In the genomic region with DNA sequence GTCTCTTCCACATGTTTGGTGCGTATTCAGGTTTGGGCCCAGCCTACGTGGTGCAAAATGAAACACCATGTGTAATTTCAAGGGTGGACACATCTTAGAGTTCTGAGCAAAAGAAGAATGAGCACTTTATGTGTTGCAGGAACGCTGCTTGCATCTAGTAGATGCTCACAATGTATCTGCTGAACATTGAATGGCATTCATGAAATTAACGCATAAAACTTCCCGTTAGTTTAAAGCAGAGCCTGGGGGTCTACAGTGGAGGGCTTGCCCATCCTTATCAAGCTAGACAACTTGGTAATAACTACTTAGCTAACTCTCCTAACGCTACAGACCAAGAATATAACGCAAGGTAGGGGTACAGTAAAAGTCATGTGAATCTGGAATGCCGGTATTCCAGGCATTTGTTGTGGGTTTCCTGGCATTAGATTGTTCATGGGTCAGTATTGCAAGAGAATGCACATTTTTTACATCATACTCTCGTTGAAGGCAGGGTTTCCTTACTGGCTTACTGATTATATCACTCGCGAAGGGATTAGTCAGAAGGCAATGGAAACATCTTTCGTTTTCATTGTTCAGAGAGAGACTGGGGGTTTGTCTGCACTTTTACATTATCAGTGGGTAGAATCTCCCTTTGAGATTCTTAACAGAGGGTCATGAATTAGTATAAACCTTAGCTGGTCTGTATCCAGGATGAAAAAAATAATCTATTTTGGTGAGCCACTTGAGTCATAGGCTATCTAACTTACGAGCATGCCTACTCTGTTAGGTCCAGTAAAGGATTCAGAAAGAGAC, we compare ENCODE assay signal across 12 cellular contexts.
DNase-seq lines count a peak whose midpoint lies in the region; ATAC-seq, FAIRE-seq and TF ChIP-seq lines count a peak whose summit lies in the region.
"Had no signal": no experiment of that assay in that cellular context is flagged by ENCODE, and none has a peak within 500 bp of the region (broad histone marks: within the 10 kb centered on the region; RNA-seq: fewer than 3 reads in every experiment).

No MANE protein-coding gene starts in this region.

- H3K4me1 Mint-ChIP-seq in MCF 10A (ENCODE audit: insufficient read depth, unreplicated experiment), result peaks cover 26% of the 10 kb centered on the region
- H3K4me1 Mint-ChIP-seq in stimulated activated effector memory CD8-positive, alpha-beta T cell treated with anti-CD3 and anti-CD28 coated beads, Interleukin-12 subunit alpha, Interleukin-12 subunit beta, amount 100 ng/mL, for 72 hours, result peaks cover 36% of the 10 kb centered on the region

- TF ChIP-seq CTCF in MCF 10A (IDR thresholded peaks at IDR 0.05; ENCODE audit: unreplicated experiment) (no peak), breast epithelium (IDR thresholded peaks at IDR 0.05) (no peak), foreskin keratinocyte (conservative IDR thresholded peaks at IDR 0.05) (no peak)

- H3K4me1 ChIP-seq in breast epithelium (no peaks in the 10 kb centered on the region), foreskin keratinocyte (no peaks in the 10 kb centered on the region)

- H3K27ac Mint-ChIP-seq in MCF 10A (ENCODE audit: low read depth, unreplicated experiment), result peak overlapping the region; percentile 25
- H3K27ac Mint-ChIP-seq in stimulated activated effector memory CD8-positive, alpha-beta T cell treated with anti-CD3 and anti-CD28 coated beads, Interleukin-12 subunit alpha, Interleukin-12 subunit beta, amount 100 ng/mL, for 72 hours, result peak overlapping the region; percentile 87
- H3K27ac Mint-ChIP-seq: CD8-positive, alpha-beta T cell had no signal

- no peaks in the 10 kb centered on the region for H3K9me3 ChIP-seq in breast epithelium

- intact Hi-C loops in MCF 10A (cut with micrococcal nuclease) (loop anchor here (5.0 kb wide), 1 partner anchor 105 kb away; no protein-coding TSS in a partner anchor), breast epithelium (cut with DNase I; ENCODE audit: low total_unique reads) (no loop called here)

- CTCF ChIA-PET in MCF 10A (lab: Yijun Ruan, JAX), result no interaction called here

- peak; percentile 51 for FAIRE-seq in TTC549 (lab: Jason Lieb, UNC)

- no peaks in the 10 kb centered on the region for H3K36me3 Mint-ChIP-seq in MCF 10A (ENCODE audit: insufficient read depth, unreplicated experiment)
- H3K36me3 Mint-ChIP-seq in stimulated activated effector memory CD8-positive, alpha-beta T cell treated with anti-CD3 and anti-CD28 coated beads, Interleukin-12 subunit alpha, Interleukin-12 subunit beta, amount 100 ng/mL, for 72 hours, result no peaks in the 10 kb centered on the region
- H3K36me3 Mint-ChIP-seq: CD8-positive, alpha-beta T cell had no signal

- no peak overlapping the region for H3K4me3 ChIP-seq in breast epithelium

- H3K9me3 Mint-ChIP-seq in MCF 10A (ENCODE audit: unreplicated experiment), result no peaks in the 10 kb centered on the region
- H3K9me3 Mint-ChIP-seq in stimulated activated effector memory CD8-positive, alpha-beta T cell treated with anti-CD3 and anti-CD28 coated beads, Interleukin-12 subunit alpha, Interleukin-12 subunit beta, amount 100 ng/mL, for 72 hours, result no peaks in the 10 kb centered on the region
- H3K9me3 Mint-ChIP-seq: CD8-positive, alpha-beta T cell had no signal

- no peaks in the 10 kb centered on the region for H3K27me3 Mint-ChIP-seq in MCF 10A (ENCODE audit: insufficient read depth, unreplicated experiment)

- no peaks in the 10 kb centered on the region for H3K36me3 ChIP-seq in breast epithelium

- ATAC-seq in foreskin keratinocyte, result no peak
- ATAC-seq in stimulated activated effector memory CD8-positive, alpha-beta T cell treated with anti-CD3 and anti-CD28 coated beads, Interleukin-12 subunit alpha, Interleukin-12 subunit beta, amount 100 ng/mL, for 72 hours, result peak; percentile 94
- ATAC-seq in HG03571 (IDR thresholded peaks at IDR 0.05; ENCODE audit: unreplicated experiment), result no peak
- ATAC-seq: CD8-positive, alpha-beta T cell had no signal

- no TSS peak for BruUV-seq in MCF 10A (replicated peaks; lab: Mats Ljungman, UMichigan)

- peak overlapping the region; percentile 55 for H3K4me3 Mint-ChIP-seq in MCF 10A (ENCODE audit: unreplicated experiment)
- H3K4me3 Mint-ChIP-seq in stimulated activated effector memory CD8-positive, alpha-beta T cell treated with anti-CD3 and anti-CD28 coated beads, Interleukin-12 subunit alpha, Interleukin-12 subunit beta, amount 100 ng/mL, for 72 hours, result peak overlapping the region; percentile 26
- H3K4me3 Mint-ChIP-seq: CD8-positive, alpha-beta T cell had no signal

- peak; percentile 91 for DNase-seq in MCF 10A (ENCODE audit: unreplicated experiment)
- no peak for DNase-seq in breast epithelium (ENCODE audit: low spot score in 2 of 2)
- peak; percentile 2 to 63 for DNase-seq in foreskin keratinocyte
- DNase-seq in stimulated activated effector memory CD8-positive, alpha-beta T cell treated with anti-CD3 and anti-CD28 coated beads, Interleukin-12 subunit alpha, Interleukin-12 subunit beta, amount 100 ng/mL, for 72 hours (ENCODE audit: low spot score in 2 of 2), result no peak
- DNase-seq in NAMALWA (ENCODE audit: low spot score), result no peak
- no peak for DNase-seq in NCI-H526 treated with DMSO at 0.1 percent for 48 hours (lab: John Stamatoyannopoulos, UW)
- DNase-seq: activated gamma-delta T cell treated with Interleukin-2 at 50 U/mL for 16 hours; CD8-positive, alpha-beta T cell; nucleus accumbens; SHP77 treated with DMSO at 0.1 percent for 48 hours had no signal

- POLR2A ChIA-PET in MCF 10A (lab: Yijun Ruan, JAX), result no interaction called here

- TF ChIP-seq POLR2A in breast epithelium (IDR thresholded peaks at IDR 0.05), result no peak

- H3K27me3 ChIP-seq in breast epithelium, result no peaks in the 10 kb centered on the region
- no peaks in the 10 kb centered on the region for H3K27me3 ChIP-seq in foreskin keratinocyte

- peak overlapping the region in 1 of 2 donors; percentile 21 for H3K27ac ChIP-seq in breast epithelium
- H3K27ac ChIP-seq in foreskin keratinocyte, result no peak overlapping the region

Comparison
In these comparisons a context has a peak if more than half of its experiments do, and no peak if none do; other contexts are left out.
1. DNase-seq: peak in MCF 10A (single experiment) and foreskin keratinocyte (2 of 2); none in breast epithelium (0 of 2), stimulated activated effector memory CD8-positive, alpha-beta T cell treated with anti-CD3 and anti-CD28 coated beads, Interleukin-12 subunit alpha, Interleukin-12 subunit beta, amount 100 ng/mL, for 72 hours (0 of 2), NAMALWA (single experiment) and NCI-H526 treated with DMSO at 0.1 percent for 48 hours (single experiment).